ENCODE assay signal across 8 cellular contexts in genomic region chr10:5292196-5292735, GRCh38.
A peak's percentile ranks its signal among the peaks of the same experiment; 100 is the strongest.
DNase-seq lines count a peak whose midpoint lies in the region; ATAC-seq, FAIRE-seq and TF ChIP-seq lines count a peak whose summit lies in the region.
"Had no signal": no experiment of that assay in that cellular context is flagged by ENCODE, and none has a peak within 500 bp of the region (broad histone marks: within the 10 kb centered on the region; RNA-seq: fewer than 3 reads in every experiment).

No MANE protein-coding gene starts in this region.

- no peak overlapping the region for H3K4me3 ChIP-seq in endodermal cell (ENCODE audit: low read length)
- H3K4me3 ChIP-seq in small intestine (ENCODE audit: low read depth in 1 of 2, low read length in 2 of 2): no peak overlapping the region

- peaks cover 14% of the 10 kb centered on the region for H3K4me1 Mint-ChIP-seq in endodermal cell

- H3K36me3 Mint-ChIP-seq in endodermal cell (ENCODE audit: low read depth): no peaks in the 10 kb centered on the region

- TF ChIP-seq CTCF in endodermal cell (conservative IDR thresholded peaks at IDR 0.05): no peak

- no peak overlapping the region for H3K9ac ChIP-seq in endodermal cell (ENCODE audit: extremely low read depth, low read length, poor library complexity, severe bottlenecking)

- H3K9me3 ChIP-seq in KOPT-K1 (ENCODE audit: insufficient read depth, low read length, poor library complexity, severe bottlenecking) (no peaks in the 10 kb centered on the region), endodermal cell (ENCODE audit: control insufficient read depth, low read length) (no peaks in the 10 kb centered on the region), small intestine (ENCODE audit: control insufficient read depth, low read depth) (no peaks in the 10 kb centered on the region)

- no peak for ATAC-seq in GM21576 (IDR thresholded peaks at IDR 0.05; ENCODE audit: unreplicated experiment)
- ATAC-seq in GM19023 (IDR thresholded peaks at IDR 0.05; ENCODE audit: unreplicated experiment): no peak

- 93 to 95% methylated on average over 3 to 7 of the region's 7 CpGs for WGBS in endodermal cell (ENCODE audit: insufficient coverage in 1 of 2, insufficient read length in 1 of 2), 2 experiments
- WGBS in small intestine, 3 donors: 59 to 68% (median 64%) methylated on average over 7 of the region's 7 CpGs

- H3K27me3 ChIP-seq in endodermal cell (ENCODE audit: control insufficient read depth, insufficient read depth, low read length, poor library complexity, severe bottlenecking) (no peaks in the 10 kb centered on the region), small intestine (ENCODE audit: control insufficient read depth in 2 of 2, insufficient read depth in 2 of 2, low read length in 2 of 2) (no peaks in the 10 kb centered on the region)

- H3K4me1 ChIP-seq in endodermal cell (ENCODE audit: control insufficient read depth, insufficient read depth, low read length) (no peaks in the 10 kb centered on the region), small intestine (ENCODE audit: control insufficient read depth in 2 of 2, insufficient read depth in 1 of 2, low read depth in 1 of 2, low read length in 1 of 2) (peaks cover 0 to 2% of the 10 kb centered on the region in 2 donors)

- DNase-seq in T-helper 2 cell (peak in 3 of 5 experiments; percentile 20 to 83 (median 28)), endodermal cell (no peak), small intestine (no peak), COLO829 (ENCODE audit: low spot score) (no peak)
- DNase-seq: NCI-H1105 treated with DMSO at 0.1 percent for 48 hours had no signal

- H3K9me3 Mint-ChIP-seq in endodermal cell: peaks cover 12% of the 10 kb centered on the region

- H3K36me3 ChIP-seq in KOPT-K1 (ENCODE audit: insufficient read depth, low read length) (no peaks in the 10 kb centered on the region), endodermal cell (ENCODE audit: control insufficient read depth, insufficient read depth, low read length) (no peaks in the 10 kb centered on the region), small intestine (ENCODE audit: control insufficient read depth in 2 of 2, insufficient read depth in 2 of 2, low read length in 2 of 2) (no peaks in the 10 kb centered on the region)

- H3K27ac Mint-ChIP-seq in endodermal cell: peak overlapping the region; percentile 53

- no peak overlapping the region for H3K4me3 Mint-ChIP-seq in endodermal cell

- H3K27ac ChIP-seq in KOPT-K1 (ENCODE audit: low read depth, low read length, poor library complexity, severe bottlenecking) (peak overlapping the region; percentile 84), endodermal cell (ENCODE audit: low read depth, low read length) (no peak overlapping the region), small intestine (ENCODE audit: low read depth in 1 of 2, low read length in 1 of 2) (peak overlapping the region; percentile 57 to 91)

- H3K27me3 Mint-ChIP-seq in endodermal cell (ENCODE audit: insufficient read depth): no peaks in the 10 kb centered on the region

- no peak for FAIRE-seq in small intestine (lab: Jason Lieb, UNC)

Comparison
In these comparisons a context has a peak if more than half of its experiments do, and no peak if none do; other contexts are left out.
1. DNase-seq: peak in T-helper 2 cell (3 of 5); none in endodermal cell (single experiment), small intestine (single experiment) and COLO829 (single experiment).